Comparison of ENCODE assay signal across 1 cellular context in the genomic region with DNA sequence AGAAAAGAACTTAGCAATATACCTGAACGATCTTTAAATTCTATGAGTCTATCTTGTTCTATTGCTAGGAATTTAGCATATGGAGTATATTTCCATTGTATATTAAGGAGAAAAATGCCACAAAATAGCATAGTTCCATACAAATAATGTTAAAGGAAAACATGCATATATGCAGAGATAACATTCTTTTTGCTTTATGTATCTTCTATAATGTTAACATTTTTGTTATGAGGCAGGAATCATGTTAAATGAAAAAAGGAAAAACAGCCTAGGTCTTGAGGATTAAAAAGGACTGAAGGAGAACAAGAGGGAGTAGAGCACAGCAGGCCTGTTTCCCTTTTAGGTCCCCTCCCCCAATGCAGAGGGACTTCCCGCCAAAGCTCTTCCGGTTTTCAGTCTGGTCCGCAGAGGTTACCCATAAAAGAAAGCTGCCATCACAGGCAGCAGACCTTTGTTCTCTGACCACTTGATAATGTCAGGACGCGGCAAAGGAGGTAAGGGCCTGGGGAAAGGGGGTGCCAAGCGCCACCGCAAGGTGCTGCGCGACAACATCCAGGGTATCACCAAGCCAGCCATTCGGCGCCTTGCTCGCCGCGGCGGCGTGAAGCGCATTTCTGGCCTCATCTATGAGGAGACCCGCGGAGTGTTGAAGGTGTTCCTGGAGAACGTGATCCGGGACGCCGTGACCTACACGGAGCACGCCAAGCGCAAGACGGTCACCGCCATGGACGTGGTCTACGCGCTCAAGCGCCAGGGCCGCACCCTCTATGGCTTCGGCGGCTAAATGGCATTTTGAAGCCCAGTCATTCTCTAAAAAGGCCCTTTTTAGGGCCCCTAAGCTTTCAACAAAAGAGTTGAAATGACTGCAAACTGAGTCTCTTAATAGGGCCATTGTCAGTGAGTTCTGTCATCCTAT.
TF ChIP-seq lines count a peak whose summit lies in the region.

No MANE protein-coding gene starts in this region.

TF ChIP-seq in GM12878, 131 proteins besides CTCF, POLR2A, EP300 and RAD21 (continued from another document):
- TF ChIP-seq, protein P1, sequence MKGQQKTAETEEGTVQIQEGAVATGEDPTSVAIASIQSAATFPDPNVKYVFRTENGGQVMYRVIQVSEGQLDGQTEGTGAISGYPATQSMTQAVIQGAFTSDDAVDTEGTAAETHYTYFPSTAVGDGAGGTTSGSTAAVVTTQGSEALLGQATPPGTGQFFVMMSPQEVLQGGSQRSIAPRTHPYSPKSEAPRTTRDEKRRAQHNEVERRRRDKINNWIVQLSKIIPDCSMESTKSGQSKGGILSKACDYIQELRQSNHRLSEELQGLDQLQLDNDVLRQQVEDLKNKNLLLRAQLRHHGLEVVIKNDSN (IDR thresholded peaks at IDR 0.05; ENCODE audit: borderline replicate concordance, extremely low read length, insufficient read depth, low read depth, low read length): no peak
- TF ChIP-seq SIN3A (IDR thresholded peaks at IDR 0.05; ENCODE audit: low read depth, low read length): peak; percentile 74; the same call in 1 of the 2 replicates
- TF ChIP-seq KLF5 (IDR thresholded peaks at IDR 0.05; ENCODE audit: partially characterized antibody): peak; percentile 78
- TF ChIP-seq IRF4 (IDR thresholded peaks at IDR 0.05; ENCODE audit: low read depth, low read length): peak; percentile 52; the same call in 1 of the 2 replicates
- TF ChIP-seq SMAD1 (IDR thresholded peaks at IDR 0.05; ENCODE audit: low read depth, partially characterized antibody): peak; percentile 95
- peak; percentile 65 for TF ChIP-seq MAX (IDR thresholded peaks at IDR 0.05; ENCODE audit: low read depth, low read length)
- TF ChIP-seq HDAC2 (IDR thresholded peaks at IDR 0.05): no peak
- TF ChIP-seq RUNX3 (IDR thresholded peaks at IDR 0.05; ENCODE audit: low read length): peak; percentile 87
- TF ChIP-seq POLR2AphosphoS2 (IDR thresholded peaks at IDR 0.05; ENCODE audit: low read depth, low read length): peak; percentile 98
- peak; percentile 93 for TF ChIP-seq ELK1 (IDR thresholded peaks at IDR 0.05; ENCODE audit: low read depth, low read length)
- peak; percentile 73 for TF ChIP-seq HDAC6 (IDR thresholded peaks at IDR 0.05; ENCODE audit: unreplicated experiment)
- peak; percentile 79; the same call in 1 of the 2 replicates for TF ChIP-seq ZBTB40 (IDR thresholded peaks at IDR 0.05; ENCODE audit: borderline replicate concordance)
- TF ChIP-seq, protein P2, sequence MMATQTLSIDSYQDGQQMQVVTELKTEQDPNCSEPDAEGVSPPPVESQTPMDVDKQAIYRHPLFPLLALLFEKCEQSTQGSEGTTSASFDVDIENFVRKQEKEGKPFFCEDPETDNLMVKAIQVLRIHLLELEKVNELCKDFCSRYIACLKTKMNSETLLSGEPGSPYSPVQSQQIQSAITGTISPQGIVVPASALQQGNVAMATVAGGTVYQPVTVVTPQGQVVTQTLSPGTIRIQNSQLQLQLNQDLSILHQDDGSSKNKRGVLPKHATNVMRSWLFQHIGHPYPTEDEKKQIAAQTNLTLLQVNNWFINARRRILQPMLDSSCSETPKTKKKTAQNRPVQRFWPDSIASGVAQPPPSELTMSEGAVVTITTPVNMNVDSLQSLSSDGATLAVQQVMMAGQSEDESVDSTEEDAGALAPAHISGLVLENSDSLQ (IDR thresholded peaks at IDR 0.05): 0 out of 2 replicates have a peak, but pooled peaks have one; percentile 15
TF ChIP-seq in GM12878: peak in this region for 84.
